Comparison of ENCODE assay signal across 29 cellular contexts in genomic region chr3:5290915-5291314, GRCh38.
"Had no signal": no experiment of that assay in that cellular context is flagged by ENCODE, and none has a peak within 500 bp of the region (broad histone marks: within the 10 kb centered on the region; RNA-seq: fewer than 3 reads in every experiment).

No MANE protein-coding gene starts in this region.

- H3K4me3 Mint-ChIP-seq: natural killer cell; nephron; neural crest cell; stimulated activated effector memory CD8-positive, alpha-beta T cell treated with anti-CD3 and anti-CD28 coated beads, Interleukin-12 subunit alpha, Interleukin-12 subunit beta, amount 100 ng/mL, for 72 hours; stimulated activated naive B cell treated with anti-CD40 and anti-IgM and Interleukin-4, amounts not matched to agents 10 μg/mL and 1 μg/mL and 100 μg/mL, for 72 hours; stimulated activated naive CD8-positive, alpha-beta T cell treated with anti-CD3 and anti-CD28 coated beads, Interleukin-15, Interleukin-2, amounts not matched to agents 100 ng/mL and 50 ng/mL, for 24 hours had no signal

- H3K27ac Mint-ChIP-seq: natural killer cell; nephron; progenitor cell of endocrine pancreas; stimulated activated effector memory CD8-positive, alpha-beta T cell treated with anti-CD3 and anti-CD28 coated beads, Interleukin-12 subunit alpha, Interleukin-12 subunit beta, amount 100 ng/mL, for 72 hours; stimulated activated naive B cell treated with anti-CD40 and anti-IgM and Interleukin-4, amounts not matched to agents 10 μg/mL and 1 μg/mL and 100 μg/mL, for 72 hours; stimulated activated naive CD8-positive, alpha-beta T cell treated with anti-CD3 and anti-CD28 coated beads, Interleukin-15, Interleukin-2, amounts not matched to agents 100 ng/mL and 50 ng/mL, for 24 hours had no signal

- H3K36me3 ChIP-seq: neutrophil, ovary, right lobe of liver, sigmoid colon, stomach, thoracic aorta, thyroid gland, tibial nerve, upper lobe of left lung, vagina had no signal

- H3K4me3 ChIP-seq: ovary, psoas muscle, right lobe of liver, sigmoid colon, stomach, thoracic aorta, thyroid gland, tibial nerve, upper lobe of left lung, vagina had no signal

- H2AFZ ChIP-seq: parathyroid adenoma had no signal

- H3K4me1 ChIP-seq: parathyroid adenoma, psoas muscle, right lobe of liver, sigmoid colon, stomach, thyroid gland, tibial nerve, upper lobe of left lung, vagina had no signal

- H3K9me3 Mint-ChIP-seq: stimulated activated naive CD8-positive, alpha-beta T cell treated with anti-CD3 and anti-CD28 coated beads, Interleukin-15, Interleukin-2, amounts not matched to agents 100 ng/mL and 50 ng/mL, for 24 hours had no signal

- H3K79me2 ChIP-seq: parathyroid adenoma had no signal

- H3K36me3 Mint-ChIP-seq: natural killer cell; stimulated activated effector memory CD8-positive, alpha-beta T cell treated with anti-CD3 and anti-CD28 coated beads, Interleukin-12 subunit alpha, Interleukin-12 subunit beta, amount 100 ng/mL, for 72 hours had no signal

- H3K9ac ChIP-seq: parathyroid adenoma had no signal

- DNase-seq: natural killer cell; nucleus accumbens; ovary; posterior cingulate gyrus; psoas muscle; right cardiac atrium; right lobe of liver; sigmoid colon; small intestine; stimulated activated CD4-positive, alpha-beta T cell treated with anti-CD3 and anti-CD28 coated beads, Interleukin-15, amount 100 ng/mL, for 24 hours; stimulated activated CD4-positive, alpha-beta T cell treated with anti-CD3 and anti-CD28 coated beads, Interleukin-2, amount 100 ng/mL, for 24 hours; stimulated activated CD4-positive, alpha-beta T cell treated with anti-CD3 and anti-CD28 coated beads, Interleukin-2, amount 100 ng/mL, for 48 hours; stimulated activated CD4-positive, alpha-beta T cell treated with anti-CD3 and anti-CD28 coated beads, Interleukin-4, amount 100 ng/mL, for 24 hours; stimulated activated naive B cell treated with anti-CD40 and anti-IgM and Interleukin-4, amounts not matched to agents 10 μg/mL and 1 μg/mL and 100 μg/mL, for 72 hours; stimulated activated naive CD4-positive, alpha-beta T cell treated with Interleukin-2 at 50 U/mL for 16 hours; stomach; thyroid gland; trophoblast cell; upper lobe of left lung had no signal

- H3K27me3 Mint-ChIP-seq: progenitor cell of endocrine pancreas had no signal

- H3K27me3 ChIP-seq: neutrophil, ovary, right lobe of liver, sigmoid colon, stomach, thyroid gland, tibial nerve, upper lobe of left lung, vagina had no signal

- H3K27ac ChIP-seq: neutrophil, ovary, parathyroid adenoma, psoas muscle, right lobe of liver, sigmoid colon, stomach, thoracic aorta, thyroid gland, tibial nerve, upper lobe of left lung, vagina had no signal

- H3K9me3 ChIP-seq: neutrophil, ovary, right lobe of liver, sigmoid colon, thoracic aorta, thyroid gland, vagina had no signal

- FAIRE-seq: small intestine had no signal

- H3K4me1 Mint-ChIP-seq: natural killer cell; nephron; neural crest cell; stimulated activated effector memory CD8-positive, alpha-beta T cell treated with anti-CD3 and anti-CD28 coated beads, Interleukin-12 subunit alpha, Interleukin-12 subunit beta, amount 100 ng/mL, for 72 hours; stimulated activated naive B cell treated with anti-CD40 and anti-IgM and Interleukin-4, amounts not matched to agents 10 μg/mL and 1 μg/mL and 100 μg/mL, for 72 hours had no signal

- ATAC-seq: natural killer cell; psoas muscle; right cardiac atrium; right lobe of liver; stimulated activated effector memory CD8-positive, alpha-beta T cell treated with anti-CD3 and anti-CD28 coated beads, Interleukin-12 subunit alpha, Interleukin-12 subunit beta, amount 100 ng/mL, for 72 hours; stimulated activated naive B cell treated with anti-CD40 and anti-IgM and Interleukin-4, amounts not matched to agents 10 μg/mL and 1 μg/mL and 100 μg/mL, for 72 hours had no signal
